Comparison of ENCODE assay signal across 22 cellular contexts in genomic region chr18:67661555-67661954, GRCh38.
DNase-seq lines count a peak whose midpoint lies in the region; ATAC-seq and TF ChIP-seq lines count a peak whose summit lies in the region.
"Had no signal": no experiment of that assay in that cellular context is flagged by ENCODE, and none has a peak within 500 bp of the region (broad histone marks: within the 10 kb centered on the region; RNA-seq: fewer than 3 reads in every experiment).

No MANE protein-coding gene starts in this region.

- TF ChIP-seq CTCF in A673 (conservative IDR thresholded peaks at IDR 0.05; ENCODE audit: low read depth, low read length) (no peak), epithelial cell of esophagus (IDR thresholded peaks at IDR 0.05; ENCODE audit: insufficient read depth, low read depth, low read length, missing control alignments) (no peak), foreskin keratinocyte (conservative IDR thresholded peaks at IDR 0.05) (no peak), lower lobe of right lung (IDR thresholded peaks at IDR 0.05) (no peak), GM10266 (IDR thresholded peaks at IDR 0.05; ENCODE audit: control insufficient read depth, insufficient read depth, low read depth, missing control alignments) (no peak)

- DNase-seq in A673 (ENCODE audit: low spot score) = no peak
- DNase-seq in SK-N-MC (ENCODE audit: low read depth, low spot score) = no peak
- peak; percentile 53 for DNase-seq in epithelial cell of esophagus (ENCODE audit: low read depth)
- peak; percentile 9 to 14 for DNase-seq in foreskin keratinocyte
- DNase-seq in T1000 (lab: John Stamatoyannopoulos, UW) = no peak
- DNase-seq in Right ventricle myocardium superior = no peak
- no peak for DNase-seq in lower lobe of right lung
- no peak for DNase-seq in GM10266 (ENCODE audit: extremely low spot score)
- DNase-seq: ACHN; BE2C; C1 segment of cervical spinal cord; Caco-2; Calu3; CD4-positive, alpha-beta memory T cell; CD4-positive, CD25-positive, alpha-beta regulatory T cell; CD8-positive, alpha-beta memory T cell; DMS79 treated with DMSO at 0.1 percent for 48 hours; GF-D8 had no signal

- ATAC-seq in foreskin keratinocyte = peak; percentile 50
- no peak for ATAC-seq in Right ventricle myocardium superior (ENCODE audit: poor library complexity)
- ATAC-seq in lower lobe of right lung = no peak
- ATAC-seq: A549, GM12878 had no signal

- no peak overlapping the region for H3K4me3 ChIP-seq in A673 (ENCODE audit: low read depth, low read length, poor library complexity, severe bottlenecking)
- no peak overlapping the region for H3K4me3 ChIP-seq in SK-N-MC
- H3K4me3 ChIP-seq in epithelial cell of esophagus (ENCODE audit: low read length) = no peak overlapping the region
- no peak overlapping the region for H3K4me3 ChIP-seq in lower lobe of right lung
- H3K4me3 ChIP-seq: A549, BLaER1, GM12878 had no signal

- intact Hi-C loops in A673 (cut with micrococcal nuclease; ENCODE audit: unreplicated experiment) = loop anchor here (5.0 to 10.0 kb wide), 3 partner anchors 144 to 963 kb away; partner anchors contain the start of gene DSEL
- intact Hi-C loops in Right ventricle myocardium superior (cut with DNase I) = no loop called here
- intact Hi-C loops in lower lobe of right lung (cut with DNase I) = no loop called here

- BruUV-seq in A673 (replicated peaks; lab: Mats Ljungman, UMichigan) = no TSS peak

- H3K4me1 ChIP-seq in A673 (ENCODE audit: insufficient read depth, low read length, poor library complexity, severe bottlenecking) (peaks cover 19% of the 10 kb centered on the region), foreskin keratinocyte (no peaks in the 10 kb centered on the region), lower lobe of right lung (no peaks in the 10 kb centered on the region)
- H3K4me1 ChIP-seq: A549, BE2C, BLaER1, Caco-2 had no signal

- CTCF ChIA-PET in A673 (lab: Charles Lee) = no interaction called here

- H3K9ac ChIP-seq in SK-N-MC (ENCODE audit: insufficient read length) = no peak overlapping the region
- H3K9ac ChIP-seq: BLaER1 had no signal

- H3K9me3 ChIP-seq in A673 (ENCODE audit: low read depth, low read length, poor library complexity, severe bottlenecking) (no peaks in the 10 kb centered on the region), SK-N-MC (ENCODE audit: low read depth, low read length) (no peaks in the 10 kb centered on the region), lower lobe of right lung (no peaks in the 10 kb centered on the region)
- H3K9me3 ChIP-seq: A549, BE2C, BLaER1, Caco-2 had no signal

- H3K36me3 ChIP-seq in A673 (ENCODE audit: insufficient read depth, low read length, poor library complexity, severe bottlenecking) (no peaks in the 10 kb centered on the region), SK-N-MC (ENCODE audit: insufficient read depth, low read length) (no peaks in the 10 kb centered on the region), lower lobe of right lung (no peaks in the 10 kb centered on the region)
- H3K36me3 ChIP-seq: BE2C, BLaER1 had no signal

- H3K27me3 ChIP-seq in A673 (replicated peaks; ENCODE audit: insufficient read depth, low read depth, low read length, poor library complexity) (no peaks in the 10 kb centered on the region), foreskin keratinocyte (peaks cover 8% of the 10 kb centered on the region), lower lobe of right lung (ENCODE audit: low read depth) (no peaks in the 10 kb centered on the region)
- H3K27me3 ChIP-seq: BE2C, BLaER1 had no signal

- H3K27ac ChIP-seq in A673 (ENCODE audit: low read depth, low read length, poor library complexity, severe bottlenecking) (peak overlapping the region; percentile 48), SK-N-MC (peak overlapping the region; percentile 84; the same call in 1 of the 2 replicates), foreskin keratinocyte (no peak overlapping the region), lower lobe of right lung (no peak overlapping the region)
- H3K27ac ChIP-seq: 22Rv1, A549, BLaER1 had no signal

- POLR2A ChIA-PET in A673 (lab: Charles Lee; ENCODE audit: low non-redundant PET) = no interaction called here

Comparison
In these comparisons a context has a peak if more than half of its experiments do, and no peak if none do; other contexts are left out.
1. DNase-seq: peak in epithelial cell of esophagus (single experiment) and foreskin keratinocyte (2 of 2); none in A673 (single experiment), SK-N-MC (single experiment), T1000 (single experiment), Right ventricle myocardium superior (single experiment), lower lobe of right lung (single experiment) and GM10266 (single experiment).
2. H3K27ac ChIP-seq: peak in A673 (single experiment) and SK-N-MC (single experiment); none in foreskin keratinocyte (single experiment) and lower lobe of right lung (single experiment).